ENCODE assay signal across 20 cellular contexts in the genomic region with DNA sequence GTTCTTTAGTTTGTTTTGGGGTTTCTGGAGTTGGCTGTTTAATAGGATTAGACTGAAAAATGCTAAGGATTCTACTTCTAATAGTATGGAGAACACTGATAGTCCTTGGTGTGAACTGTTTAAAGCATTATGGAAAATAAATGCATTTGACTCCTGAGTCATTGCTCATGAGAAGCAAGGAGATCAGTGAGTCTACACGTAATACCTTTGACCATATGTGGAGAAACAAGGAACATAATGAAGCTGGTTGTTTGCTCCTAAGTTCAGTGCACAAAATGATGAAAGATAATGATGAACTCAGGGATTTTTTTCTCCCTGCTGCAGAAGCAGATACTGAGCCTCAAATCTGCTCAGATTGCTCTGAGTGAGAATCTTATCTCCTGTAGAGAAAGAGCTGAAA.
"Had no signal": no experiment of that assay in that cellular context is flagged by ENCODE, and none has a peak within 500 bp of the region (broad histone marks: within the 10 kb centered on the region; RNA-seq: fewer than 3 reads in every experiment).

No MANE protein-coding gene starts in this region.

- ATAC-seq: activated CD8-positive, alpha-beta T cell treated with anti-CD3 and anti-CD28 coated beads, Interleukin-2, amount 10 ng/mL, durations not matched to agents 7 days and 5 days; SK-N-SH treated with all-trans-retinoic acid at 6 μM for 48 hours had no signal

- H3K27ac Mint-ChIP-seq: activated CD8-positive, alpha-beta T cell treated with anti-CD3 and anti-CD28 coated beads, Interleukin-2, amount 10 ng/mL, durations not matched to agents 7 days and 5 days; activated naive CD4-positive, alpha-beta T cell treated with anti-CD3 and anti-CD28 coated beads for 36 hours; activated naive CD8-positive, alpha-beta T cell; activated T-cell treated with anti-CD3 and anti-CD28 coated beads, Interleukin-2, amount 50 U/mL, for 24 hours; T-helper 1 cell treated with Interleukin-12 subunit alpha and Interleukin-12 subunit beta and Interleukin-4 antibody, amounts not matched to agents 30 μg/mL and 1 μg/mL, for 36 hours; WTC11 had no signal

- H3K27me3 ChIP-seq: Peyer's patch, SJSA1 had no signal

- H3K4me1 ChIP-seq: Peyer's patch had no signal

- H3K9me3 Mint-ChIP-seq: T-helper 1 cell treated with Interleukin-12 subunit alpha and Interleukin-12 subunit beta and Interleukin-4 antibody, amounts not matched to agents 30 μg/mL and 1 μg/mL, for 36 hours had no signal

- DNase-seq: activated CD4-positive, alpha-beta T cell treated with anti-CD3 and anti-CD28 coated beads for 48 hours; activated CD4-positive, alpha-beta T cell treated with anti-CD3 and anti-CD28 coated beads, Interleukin-2, amount 50 U/mL, for 4 hours; activated CD4-positive, CD25-positive, alpha-beta regulatory T cell treated with anti-CD3 and anti-CD28 coated beads, Interleukin-2, amount 50 U/mL, for 72 hours; activated CD8-positive, alpha-beta T cell treated with anti-CD3 and anti-CD28 coated beads, Interleukin-2, amount 10 ng/mL, durations not matched to agents 7 days and 5 days; activated gamma-delta T cell; activated naive CD4-positive, alpha-beta T cell treated with anti-CD3 and anti-CD28 coated beads for 36 hours; activated T-cell treated with anti-CD3 and anti-CD28 coated beads, Interleukin-2, amount 50 U/mL, for 24 hours; cerebellar nuclear complex; NCI-H1048; NCI-H2029; NCI-H2107; NCI-H524; Peyer's patch; Right ventricle myocardium superior had no signal

- H3K36me3 Mint-ChIP-seq: activated naive CD8-positive, alpha-beta T cell; WTC11 had no signal

- H3K4me3 Mint-ChIP-seq: activated CD8-positive, alpha-beta T cell treated with anti-CD3 and anti-CD28 coated beads, Interleukin-2, amount 10 ng/mL, durations not matched to agents 7 days and 5 days; activated naive CD4-positive, alpha-beta T cell treated with anti-CD3 and anti-CD28 coated beads for 36 hours; activated naive CD8-positive, alpha-beta T cell; activated T-cell treated with anti-CD3 and anti-CD28 coated beads, Interleukin-2, amount 50 U/mL, for 24 hours; T-helper 1 cell treated with Interleukin-12 subunit alpha and Interleukin-12 subunit beta and Interleukin-4 antibody, amounts not matched to agents 30 μg/mL and 1 μg/mL, for 36 hours; WTC11 had no signal

- H3K36me3 ChIP-seq: Peyer's patch, SJSA1 had no signal

- H3K27ac ChIP-seq: Peyer's patch, RWPE1 had no signal

- H3K9me3 ChIP-seq: Peyer's patch, SJSA1 had no signal

- H3K27me3 Mint-ChIP-seq: activated T-cell treated with anti-CD3 and anti-CD28 coated beads, Interleukin-2, amount 50 U/mL, for 24 hours had no signal

- H3K4me3 ChIP-seq: Peyer's patch, SJSA1 had no signal
